10 cellular contexts compared by ENCODE assay signal in genomic region chr3:177145402-177145801, GRCh38. TPM values are rescaled to one million over a fixed set of nuclear protein-coding genes. Genes with fewer than 3 reads are reported as not detected.
DNase-seq lines count a peak whose midpoint lies in the region; ATAC-seq, FAIRE-seq and TF ChIP-seq lines count a peak whose summit lies in the region.
"Had no signal": no experiment of that assay in that cellular context is flagged by ENCODE, and none has a peak within 500 bp of the region (broad histone marks: within the 10 kb centered on the region; RNA-seq: fewer than 3 reads in every experiment).

No MANE protein-coding gene starts in this region.

- peaks cover 3% of the 10 kb centered on the region for H3K36me3 Mint-ChIP-seq in IgD-negative memory B cell

- TF ChIP-seq POLR2A in GM12892 (IDR thresholded peaks at IDR 0.05; ENCODE audit: low read depth, low read length) = no peak

- no peak for DNase-seq in GM12892 (ENCODE audit: insufficient read length)
- DNase-seq in foreskin keratinocyte = no peak
- no peak for DNase-seq in stimulated activated CD8-positive, alpha-beta memory T cell treated with anti-CD3 and anti-CD28 coated beads, Interleukin-4, amount 100 ng/mL, for 48 hours
- DNase-seq in SW 1271 (lab: John Stamatoyannopoulos, UW) = no peak
- no peak for DNase-seq in AG08396 (ENCODE audit: low spot score)
- DNase-seq in OCI-M1 (lab: John Stamatoyannopoulos, UW) = no peak
- DNase-seq: retina, uterus had no signal

- H3K27ac Mint-ChIP-seq in IgD-negative memory B cell = peak overlapping the region in 2 of 3 donors; percentile 96 to 98

- peaks cover 23% of the 10 kb centered on the region for H3K4me1 ChIP-seq in foreskin keratinocyte

- ATAC-seq in GM21360 (IDR thresholded peaks at IDR 0.05; ENCODE audit: unreplicated experiment) = peak; percentile 22
- no peak for ATAC-seq in foreskin keratinocyte

- H3K27me3 Mint-ChIP-seq in IgD-negative memory B cell = no peaks in the 10 kb centered on the region

- peak overlapping the region; percentile 63 for H3K27ac ChIP-seq in foreskin keratinocyte
- H3K27ac ChIP-seq: uterus had no signal

- H3K4me1 Mint-ChIP-seq in IgD-negative memory B cell = peaks cover 70 to 75% (median 71%) of the 10 kb centered on the region in 3 donors

- peak; percentile 64 for FAIRE-seq in GM12892 (lab: Jason Lieb, UNC)

- peak overlapping the region; percentile 65 to 88 (median 82) for H3K4me3 Mint-ChIP-seq in IgD-negative memory B cell

- H3K9me3 Mint-ChIP-seq in IgD-negative memory B cell = no peaks in the 10 kb centered on the region

- TF ChIP-seq CTCF in foreskin keratinocyte (conservative IDR thresholded peaks at IDR 0.05) = no peak

- H3K27me3 ChIP-seq in foreskin keratinocyte = no peaks in the 10 kb centered on the region
- H3K27me3 ChIP-seq: uterus had no signal

RNA-seq across cellular contexts. Expression of gene TBL1XR1, which starts 51.9 kb away (rescaled TPM):
- polyA plus RNA-seq in GM12892 (2012; ENCODE audit: missing spikeins) = 44.8 TPM
- 23.6 TPM for polyA plus RNA-seq in IgD-negative memory B cell
- total RNA-seq in foreskin keratinocyte = 100 and 107 TPM in 2 replicates
- 25.8 and 29.6 TPM in 2 replicates for polyA plus RNA-seq in foreskin keratinocyte
